In the genomic region with DNA sequence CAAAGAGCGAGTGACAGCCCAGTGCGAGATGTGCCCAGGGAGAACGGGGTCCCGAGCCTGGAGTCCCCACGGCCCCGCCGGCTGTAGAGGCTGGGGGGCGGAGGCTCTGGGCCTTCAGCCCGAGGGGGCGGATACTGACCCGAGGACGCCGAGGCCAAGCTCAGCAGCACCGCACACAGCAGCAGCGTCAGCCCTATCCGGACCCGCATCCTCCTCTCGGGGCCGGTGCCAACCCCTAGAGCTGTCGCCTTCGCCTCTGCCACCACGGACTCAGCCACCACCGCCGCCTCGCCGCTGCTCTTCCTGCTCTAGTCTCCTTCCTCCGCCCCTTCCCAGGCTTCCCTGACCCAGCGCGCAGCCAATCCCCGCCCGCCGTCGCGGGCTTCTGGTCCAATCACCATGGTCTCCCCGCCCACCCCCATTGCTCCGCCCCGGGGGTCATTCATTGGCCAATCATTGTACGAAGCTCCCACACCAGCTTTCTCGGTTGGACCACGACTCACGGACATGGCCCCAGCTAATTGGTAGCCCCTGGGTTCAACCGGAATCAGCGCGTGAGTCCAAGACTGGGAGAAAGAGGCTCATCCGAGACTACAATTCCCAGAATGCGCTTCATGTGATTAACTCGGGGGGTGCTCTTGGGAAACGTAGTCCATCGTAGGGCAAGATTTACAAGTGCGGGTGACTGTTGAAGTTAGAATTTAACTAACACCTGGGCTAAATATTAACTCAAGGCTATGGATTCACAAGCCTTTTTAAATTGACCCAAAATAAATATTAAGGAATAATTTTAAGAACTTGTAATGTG, we compare ENCODE assay signal across 1 cellular context.
A peak's percentile ranks its signal among the peaks of the same experiment; 100 is the strongest.
TF ChIP-seq lines count a peak whose summit lies in the region.

A gene (minus strand): TSS at position 318 of the 808 bp plus-strand sequence. CDS start 109 bp downstream, at position 209.

TF ChIP-seq in K562, 482 proteins besides CTCF, POLR2A, EP300 and RAD21 (continued from another document):
- TF ChIP-seq, protein P1, sequence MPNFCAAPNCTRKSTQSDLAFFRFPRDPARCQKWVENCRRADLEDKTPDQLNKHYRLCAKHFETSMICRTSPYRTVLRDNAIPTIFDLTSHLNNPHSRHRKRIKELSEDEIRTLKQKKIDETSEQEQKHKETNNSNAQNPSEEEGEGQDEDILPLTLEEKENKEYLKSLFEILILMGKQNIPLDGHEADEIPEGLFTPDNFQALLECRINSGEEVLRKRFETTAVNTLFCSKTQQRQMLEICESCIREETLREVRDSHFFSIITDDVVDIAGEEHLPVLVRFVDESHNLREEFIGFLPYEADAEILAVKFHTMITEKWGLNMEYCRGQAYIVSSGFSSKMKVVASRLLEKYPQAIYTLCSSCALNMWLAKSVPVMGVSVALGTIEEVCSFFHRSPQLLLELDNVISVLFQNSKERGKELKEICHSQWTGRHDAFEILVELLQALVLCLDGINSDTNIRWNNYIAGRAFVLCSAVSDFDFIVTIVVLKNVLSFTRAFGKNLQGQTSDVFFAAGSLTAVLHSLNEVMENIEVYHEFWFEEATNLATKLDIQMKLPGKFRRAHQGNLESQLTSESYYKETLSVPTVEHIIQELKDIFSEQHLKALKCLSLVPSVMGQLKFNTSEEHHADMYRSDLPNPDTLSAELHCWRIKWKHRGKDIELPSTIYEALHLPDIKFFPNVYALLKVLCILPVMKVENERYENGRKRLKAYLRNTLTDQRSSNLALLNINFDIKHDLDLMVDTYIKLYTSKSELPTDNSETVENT (CRISPR knock-in tag; IDR thresholded peaks at IDR 0.05), result 0 out of 2 replicates have a peak, but pooled peaks have one; percentile 14
